ENCODE assay signal across 1 cellular context in the genomic region with DNA sequence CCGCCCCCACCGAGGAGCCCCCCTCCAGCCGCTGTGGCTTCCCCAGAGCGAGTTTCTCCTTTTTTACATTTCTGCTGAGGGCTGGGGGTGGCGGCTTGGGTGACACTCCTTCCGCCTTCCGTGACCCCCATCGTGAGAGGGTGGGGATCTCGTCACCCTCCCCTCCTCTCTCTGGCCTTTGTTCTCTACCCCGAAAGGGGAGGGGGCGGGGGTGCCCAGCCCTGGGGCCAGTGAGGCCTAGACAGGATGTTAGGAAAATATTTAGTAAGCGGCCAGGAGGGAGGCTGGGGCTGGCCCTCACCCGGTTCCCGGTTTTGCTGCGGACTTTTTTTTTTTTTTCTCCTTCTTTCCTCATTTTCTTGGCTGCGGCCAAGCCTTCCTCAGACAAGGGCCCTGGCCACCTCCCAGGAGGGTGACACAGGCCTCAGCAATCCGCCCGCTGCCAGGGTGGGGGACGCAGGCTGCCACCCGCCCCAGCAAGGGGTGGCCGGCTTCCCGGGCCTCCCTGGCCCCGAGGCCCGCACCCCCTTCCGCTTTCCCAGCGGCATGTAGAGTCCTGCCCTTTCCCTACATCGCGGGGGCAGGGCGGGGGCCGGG.
TF ChIP-seq lines count a peak whose summit lies in the region.

No MANE protein-coding gene starts in this region.

TF ChIP-seq in WTC11, 78 proteins besides CTCF, POLR2A, EP300 and RAD21 (continued from another document):
- TF ChIP-seq ZNF317 (CRISPR knock-in tag; IDR thresholded peaks at IDR 0.05; ENCODE audit: borderline replicate concordance, low read depth) (no peak), ESRRA (CRISPR knock-in tag; IDR thresholded peaks at IDR 0.05; ENCODE audit: borderline replicate concordance) (no peak), ZNF219 (CRISPR knock-in tag; IDR thresholded peaks at IDR 0.05; ENCODE audit: borderline replicate concordance) (no peak), GTF2I (CRISPR knock-in tag; conservative IDR thresholded peaks at IDR 0.05) (no peak), PRRX2 (CRISPR knock-in tag; IDR thresholded peaks at IDR 0.05) (no peak)
